21 cellular contexts compared by ENCODE assay signal in the genomic region with DNA sequence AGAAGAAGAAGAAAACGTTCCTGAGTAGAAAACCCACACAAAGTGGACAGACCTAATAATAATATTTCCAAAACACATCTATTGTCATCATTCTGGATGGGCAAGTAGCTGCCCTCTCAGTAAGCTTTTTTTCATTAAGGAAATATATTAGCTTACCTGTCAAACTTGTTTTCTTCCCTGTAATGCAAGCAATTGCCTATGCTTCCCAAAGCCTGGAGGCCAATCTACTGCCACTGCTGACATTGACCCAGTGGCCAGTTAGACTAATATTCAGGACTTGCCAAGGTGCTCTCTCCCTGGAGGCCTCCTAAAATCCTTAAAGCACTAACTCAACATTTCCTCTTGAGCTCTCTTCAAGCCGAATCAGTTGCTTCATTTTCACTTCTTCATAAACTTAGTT.
DNase-seq lines count a peak whose midpoint lies in the region; TF ChIP-seq lines count a peak whose summit lies in the region.
"Had no signal": no experiment of that assay in that cellular context is flagged by ENCODE, and none has a peak within 500 bp of the region (broad histone marks: within the 10 kb centered on the region; RNA-seq: fewer than 3 reads in every experiment).

No MANE protein-coding gene starts in this region.

- no peaks in the 10 kb centered on the region for H3K9me3 Mint-ChIP-seq in activated CD4-positive, alpha-beta memory T cell treated with anti-CD3 and anti-CD28 coated beads, Interleukin-2, amount 10 ng/mL, durations not matched to agents 7 days and 5 days
- H3K9me3 Mint-ChIP-seq: CD4-positive, alpha-beta T cell; CD8-positive, alpha-beta T cell had no signal

- DNase-seq in SIG-M5 treated with dmso at 0.1 percent for 504 hours (lab: John Stamatoyannopoulos, UW; ENCODE audit: unreplicated experiment) (peak; percentile 52), SIG-M5 (lab: John Stamatoyannopoulos, UW) (no peak), LNCaP clone FGC (ENCODE audit: low read depth) (peak; percentile 58), PC-9 (peak in 1 of 2 experiments; percentile 64), spleen (no peak), NAMALWA (ENCODE audit: low spot score) (no peak)
- no peak for DNase-seq in activated CD4-positive, alpha-beta memory T cell treated with anti-CD3 and anti-CD28 coated beads, Interleukin-2, amount 10 ng/mL, durations not matched to agents 7 days and 5 days
- DNase-seq: AML-193; Caco-2; Calu3; CD4-positive, alpha-beta T cell; CD8-positive, alpha-beta T cell; DMS79 treated with DMSO at 0.1 percent for 48 hours; GF-D8 had no signal

- 63 to 93% (median 72%) methylated on average over 2 of the region's 2 CpGs for WGBS in spleen, 5 donors

- H3K4me3 ChIP-seq in LNCaP clone FGC (ENCODE audit: low read depth, low read length), result no peak overlapping the region
- H3K4me3 ChIP-seq in PC-9, result no peak overlapping the region
- H3K4me3 ChIP-seq in spleen, result no peak overlapping the region
- H3K4me3 ChIP-seq: A549; BLaER1 treated with 17β-estradiol and CSF1 and Interleukin-3, amounts not matched to agents 10 nM and 100 nM; GM12878 had no signal

- H4K20me1 ChIP-seq in PC-9 (ENCODE audit: insufficient read depth), result no peaks in the 10 kb centered on the region
- H4K20me1 ChIP-seq: BLaER1 treated with 17β-estradiol and CSF1 and Interleukin-3, amounts not matched to agents 10 nM and 100 nM had no signal

- H3K9me3 ChIP-seq in PC-9 (ENCODE audit: insufficient read depth, low read depth), result no peaks in the 10 kb centered on the region
- no peaks in the 10 kb centered on the region for H3K9me3 ChIP-seq in spleen
- H3K9me3 ChIP-seq: A549; BLaER1 treated with 17β-estradiol and CSF1 and Interleukin-3, amounts not matched to agents 10 nM and 100 nM; Caco-2 had no signal

- H2AFZ ChIP-seq in PC-9, result no peak overlapping the region

- no TSS peak for BruUV-seq in PC-9 (replicated peaks; lab: Mats Ljungman, UMichigan)

- peaks cover 10% of the 10 kb centered on the region for H3K4me1 ChIP-seq in PC-9 (replicated peaks; ENCODE audit: insufficient read depth)
- no peaks in the 10 kb centered on the region for H3K4me1 ChIP-seq in spleen
- H3K4me1 ChIP-seq: A549, Caco-2 had no signal

- no peaks in the 10 kb centered on the region for H3K9me2 ChIP-seq in PC-9 (ENCODE audit: insufficient read depth)

- intact Hi-C loops in PC-9 (cut with micrococcal nuclease; ENCODE audit: unreplicated experiment), result no loop called here
- intact Hi-C loops in spleen (cut with DNase I; ENCODE audit: low total_unique reads), result no loop called here

- 0 out of 2 replicates have a peak overlapping the region, but pooled peaks have one; percentile 2 for H3K4me2 ChIP-seq in PC-9
- H3K4me2 ChIP-seq: A549; BLaER1 treated with 17β-estradiol and CSF1 and Interleukin-3, amounts not matched to agents 10 nM and 100 nM had no signal

- H3F3A ChIP-seq in PC-9 (ENCODE audit: insufficient read depth, low read depth), result peaks cover 16% of the 10 kb centered on the region

- H3K27me3 ChIP-seq in PC-9 (ENCODE audit: insufficient read depth, low read depth), result no peaks in the 10 kb centered on the region
- H3K27me3 ChIP-seq in spleen (replicated peaks in 1 of 7), result no peaks in the 10 kb centered on the region
- H3K27me3 ChIP-seq: BLaER1 treated with 17β-estradiol and CSF1 and Interleukin-3, amounts not matched to agents 10 nM and 100 nM had no signal

- CTCF ChIA-PET in PC-9 (lab: Charles Lee), result interaction anchor here (1.0 kb wide), 1 partner anchor 63 kb away, joined by 5 read pairs; no protein-coding TSS in a partner anchor
- CTCF ChIA-PET in activated CD4-positive, alpha-beta memory T cell treated with anti-CD3 and anti-CD28 coated beads, Interleukin-2, amount 10 ng/mL, durations not matched to agents 7 days and 5 days (lab: Charles Lee), result interaction anchor here (0.6 kb wide), 1 partner anchor 60 kb away, joined by 3 read pairs; no protein-coding TSS in a partner anchor

- POLR2A ChIA-PET in PC-9 (lab: Charles Lee; ENCODE audit: unreplicated experiment), result no interaction called here
- POLR2A ChIA-PET in activated CD4-positive, alpha-beta memory T cell treated with anti-CD3 and anti-CD28 coated beads, Interleukin-2, amount 10 ng/mL, durations not matched to agents 7 days and 5 days (lab: Charles Lee), result no interaction called here

- H3K4me1 Mint-ChIP-seq in activated CD4-positive, alpha-beta memory T cell treated with anti-CD3 and anti-CD28 coated beads, Interleukin-2, amount 10 ng/mL, durations not matched to agents 7 days and 5 days, result peaks cover 10% of the 10 kb centered on the region
- H3K4me1 Mint-ChIP-seq: B cell had no signal

- TF ChIP-seq CTCF in LNCaP clone FGC (IDR thresholded peaks at IDR 0.05; ENCODE audit: control insufficient read depth, extremely low read depth, insufficient read depth) (no peak), PC-9 (conservative IDR thresholded peaks at IDR 0.05) (no peak), VCaP (conservative IDR thresholded peaks at IDR 0.05) (no peak), spleen (IDR thresholded peaks at IDR 0.05 in 8 of 11, conservative IDR thresholded peaks at IDR 0.05 in 3 of 11) (no peak)

- no peak for TF ChIP-seq POLR2A in spleen (IDR thresholded peaks at IDR 0.05)

- H3K36me3 ChIP-seq in PC-9 (ENCODE audit: low read depth) (no peaks in the 10 kb centered on the region), spleen (no peaks in the 10 kb centered on the region)
- H3K36me3 ChIP-seq: BLaER1 treated with 17β-estradiol and CSF1 and Interleukin-3, amounts not matched to agents 10 nM and 100 nM had no signal

- H3K27ac ChIP-seq in PC-9 (no peak overlapping the region), VCaP (peak overlapping the region; percentile 34; the same call in 1 of the 2 replicates), spleen (no peak overlapping the region)
- H3K27ac ChIP-seq: 22Rv1; A549; BLaER1 treated with 17β-estradiol and CSF1 and Interleukin-3, amounts not matched to agents 10 nM and 100 nM; C4-2B had no signal

- H3K27me3 Mint-ChIP-seq in activated CD4-positive, alpha-beta memory T cell treated with anti-CD3 and anti-CD28 coated beads, Interleukin-2, amount 10 ng/mL, durations not matched to agents 7 days and 5 days, result peaks cover 11% of the 10 kb centered on the region
- H3K27me3 Mint-ChIP-seq: B cell; CD4-positive, alpha-beta T cell had no signal

- no peak overlapping the region for H3K4me3 Mint-ChIP-seq in activated CD4-positive, alpha-beta memory T cell treated with anti-CD3 and anti-CD28 coated beads, Interleukin-2, amount 10 ng/mL, durations not matched to agents 7 days and 5 days
- H3K4me3 Mint-ChIP-seq: B cell; CD4-positive, alpha-beta T cell; CD8-positive, alpha-beta T cell had no signal

- H3K36me3 Mint-ChIP-seq in activated CD4-positive, alpha-beta memory T cell treated with anti-CD3 and anti-CD28 coated beads, Interleukin-2, amount 10 ng/mL, durations not matched to agents 7 days and 5 days (ENCODE audit: low read depth), result no peaks in the 10 kb centered on the region
- H3K36me3 Mint-ChIP-seq: CD8-positive, alpha-beta T cell had no signal

- no peaks in the 10 kb centered on the region for H3K79me2 ChIP-seq in PC-9 (ENCODE audit: low read depth)

- H3K27ac Mint-ChIP-seq in activated CD4-positive, alpha-beta memory T cell treated with anti-CD3 and anti-CD28 coated beads, Interleukin-2, amount 10 ng/mL, durations not matched to agents 7 days and 5 days, result no peak overlapping the region
- H3K27ac Mint-ChIP-seq: B cell; CD4-positive, alpha-beta T cell; CD8-positive, alpha-beta T cell had no signal

Comparison
In these comparisons a context has a peak if more than half of its experiments do, and no peak if none do; other contexts are left out.
1. DNase-seq: peak in SIG-M5 treated with dmso at 0.1 percent for 504 hours (single experiment) and LNCaP clone FGC (single experiment); none in SIG-M5 (single experiment), spleen (single experiment), activated CD4-positive, alpha-beta memory T cell treated with anti-CD3 and anti-CD28 coated beads, Interleukin-2, amount 10 ng/mL, durations not matched to agents 7 days and 5 days (single experiment) and NAMALWA (single experiment).